In genomic region chr21:41663805-41664788, GRCh38 we compare ENCODE assay signal across 12 cellular contexts.
DNase-seq lines count a peak whose midpoint lies in the region; ATAC-seq, FAIRE-seq and TF ChIP-seq lines count a peak whose summit lies in the region.
"Had no signal": no experiment of that assay in that cellular context is flagged by ENCODE, and none has a peak within 500 bp of the region (broad histone marks: within the 10 kb centered on the region; RNA-seq: fewer than 3 reads in every experiment).

No MANE protein-coding gene starts in this region.

- no peaks in the 10 kb centered on the region for H3K9me3 ChIP-seq in T-helper 17 cell (ENCODE audit: control insufficient read depth, low read length, poor library complexity, severe bottlenecking)
- H3K9me3 ChIP-seq in keratinocyte (ENCODE audit: control insufficient read depth, low read depth, low read length), result no peaks in the 10 kb centered on the region
- H3K9me3 ChIP-seq in transverse colon, result no peaks in the 10 kb centered on the region

- peaks cover 37% of the 10 kb centered on the region for H3K4me1 ChIP-seq in keratinocyte (ENCODE audit: control insufficient read depth, extremely low read depth, insufficient read depth, low read length)
- H3K4me1 ChIP-seq in transverse colon, result peaks cover 6 to 18% (median 17%) of the 10 kb centered on the region in 4 donors

- dilution Hi-C loops in keratinocyte (cut with MboI; ENCODE audit: extremely low pct_ligation_motif_present, low sequenced_read_pairs), result no loop called here

- no peaks in the 10 kb centered on the region for H3K36me3 Mint-ChIP-seq in activated CD4-positive, alpha-beta T cell treated with anti-CD3 and anti-CD28 coated beads for 36 hours (ENCODE audit: low read depth)
- no peaks in the 10 kb centered on the region for H3K36me3 Mint-ChIP-seq in T-helper 17 cell (ENCODE audit: low read depth)
- no peaks in the 10 kb centered on the region for H3K36me3 Mint-ChIP-seq in activated naive CD8-positive, alpha-beta T cell treated with anti-CD3 and anti-CD28 coated beads, Interleukin-2, amount 50 U/mL, for 24 hours (ENCODE audit: low read depth)

- ATAC-seq in activated CD4-positive, alpha-beta T cell treated with anti-CD3 and anti-CD28 coated beads for 36 hours, result peak; percentile 60
- ATAC-seq in T-helper 17 cell, result no peak
- no peak for ATAC-seq in activated naive CD8-positive, alpha-beta T cell treated with anti-CD3 and anti-CD28 coated beads, Interleukin-2, amount 50 U/mL, for 24 hours

- no peak overlapping the region for H3K27ac Mint-ChIP-seq in activated CD4-positive, alpha-beta T cell treated with anti-CD3 and anti-CD28 coated beads for 36 hours
- peak overlapping the region; percentile 16 for H3K27ac Mint-ChIP-seq in T-helper 17 cell
- no peak overlapping the region for H3K27ac Mint-ChIP-seq in activated naive CD8-positive, alpha-beta T cell treated with anti-CD3 and anti-CD28 coated beads, Interleukin-2, amount 50 U/mL, for 24 hours

- no peaks in the 10 kb centered on the region for H3K9me3 Mint-ChIP-seq in activated CD4-positive, alpha-beta T cell treated with anti-CD3 and anti-CD28 coated beads for 36 hours (ENCODE audit: low read depth)
- H3K9me3 Mint-ChIP-seq in activated naive CD8-positive, alpha-beta T cell treated with anti-CD3 and anti-CD28 coated beads, Interleukin-2, amount 50 U/mL, for 24 hours, result no peaks in the 10 kb centered on the region

- H3K27me3 Mint-ChIP-seq in activated CD4-positive, alpha-beta T cell treated with anti-CD3 and anti-CD28 coated beads for 36 hours, result peaks cover 3% of the 10 kb centered on the region
- peaks cover 58% of the 10 kb centered on the region for H3K27me3 Mint-ChIP-seq in T-helper 17 cell
- H3K27me3 Mint-ChIP-seq in activated naive CD8-positive, alpha-beta T cell treated with anti-CD3 and anti-CD28 coated beads, Interleukin-2, amount 50 U/mL, for 24 hours, result peaks cover 8% of the 10 kb centered on the region

- no peak overlapping the region for H3K4me3 Mint-ChIP-seq in activated CD4-positive, alpha-beta T cell treated with anti-CD3 and anti-CD28 coated beads for 36 hours
- H3K4me3 Mint-ChIP-seq in T-helper 17 cell, result no peak overlapping the region
- no peak overlapping the region for H3K4me3 Mint-ChIP-seq in activated naive CD8-positive, alpha-beta T cell treated with anti-CD3 and anti-CD28 coated beads, Interleukin-2, amount 50 U/mL, for 24 hours

- no peaks in the 10 kb centered on the region for H3K27me3 ChIP-seq in keratinocyte (ENCODE audit: control insufficient read depth, extremely low read depth, insufficient read depth, low read length)
- H3K27me3 ChIP-seq in transverse colon, result peaks cover 6% of the 10 kb centered on the region

- H3K27ac ChIP-seq in keratinocyte (ENCODE audit: control insufficient read depth, insufficient read depth, low read length) (peak overlapping the region; percentile 42), transverse colon (no peak overlapping the region)
- H3K27ac ChIP-seq: dorsolateral prefrontal cortex had no signal

- TF ChIP-seq CTCF in keratinocyte (optimal IDR thresholded peaks at IDR 0.05 in 1 of 3, IDR thresholded peaks at IDR 0.05 in 1 of 3, conservative IDR thresholded peaks at IDR 0.05 in 1 of 3; ENCODE audit: extremely low read depth in 1 of 3, insufficient read depth in 2 of 3, low read length in 3 of 3) (no peak), transverse colon (IDR thresholded peaks at IDR 0.05) (peak in 1 of 5 experiments; percentile 28)

- CTCF ChIA-PET in activated CD4-positive, alpha-beta T cell treated with anti-CD3 and anti-CD28 coated beads for 36 hours (lab: Charles Lee), result no interaction called here

- peak overlapping the region; percentile 58 for H3K9ac ChIP-seq in keratinocyte (ENCODE audit: control insufficient read depth, extremely low read depth, insufficient read depth, low read length)

- in situ Hi-C loops in transverse colon (cut with MboI; ENCODE audit: low pct_ligation_motif_present in 1 of 4, low pct_unique_long_range_greater_than_20kb in 1 of 4, low sequenced_read_pairs in 3 of 4), result no loop called here

- no peaks in the 10 kb centered on the region for H4K20me1 ChIP-seq in keratinocyte (ENCODE audit: control insufficient read depth, extremely low read depth, insufficient read depth, low read length)

- no peaks in the 10 kb centered on the region for H3K4me1 Mint-ChIP-seq in activated CD4-positive, alpha-beta T cell treated with anti-CD3 and anti-CD28 coated beads for 36 hours
- H3K4me1 Mint-ChIP-seq in T-helper 17 cell, result no peaks in the 10 kb centered on the region
- H3K4me1 Mint-ChIP-seq in activated naive CD8-positive, alpha-beta T cell treated with anti-CD3 and anti-CD28 coated beads, Interleukin-2, amount 50 U/mL, for 24 hours, result no peaks in the 10 kb centered on the region

- H3K4me3 ChIP-seq in keratinocyte (ENCODE audit: control insufficient read depth in 2 of 3, extremely low read depth in 1 of 3, insufficient read depth in 2 of 3, low read depth in 1 of 3, low read length in 3 of 3) (no peak overlapping the region), transverse colon (peak overlapping the region in 1 of 4 donors; percentile 20)
- H3K4me3 ChIP-seq: dorsolateral prefrontal cortex, lung had no signal

- no peak for TF ChIP-seq EP300 in transverse colon (IDR thresholded peaks at IDR 0.05; ENCODE audit: low read depth)

- 52% methylated on average over 21 of the region's 21 CpGs; no CpG with 5 or more reads in 1 of the 2 donors for WGBS in transverse colon (ENCODE audit: low coverage in 1 of 2), 2 donors

- H3K79me2 ChIP-seq in keratinocyte (ENCODE audit: control insufficient read depth, insufficient read depth, low read length), result no peaks in the 10 kb centered on the region

- intact Hi-C loops in activated CD4-positive, alpha-beta T cell treated with anti-CD3 and anti-CD28 coated beads for 36 hours (cut with DNase I, micrococcal nuclease), result no loop called here
- intact Hi-C loops in transverse colon (cut with DNase I; ENCODE audit: low total_unique reads), result no loop called here

- H2AFZ ChIP-seq in keratinocyte (ENCODE audit: control insufficient read depth, low read length), result peak overlapping the region; percentile 59

- POLR2A ChIA-PET in activated CD4-positive, alpha-beta T cell treated with anti-CD3 and anti-CD28 coated beads for 36 hours (lab: Charles Lee), result no interaction called here

- TF ChIP-seq POLR2A in transverse colon (IDR thresholded peaks at IDR 0.05), result no peak

- FAIRE-seq in keratinocyte (lab: Jason Lieb, UNC), result peak; percentile 86

- H3K4me2 ChIP-seq in keratinocyte (ENCODE audit: control insufficient read depth, extremely low read depth, insufficient read depth, low read depth, low read length), result peak overlapping the region; percentile 67

- H3K9me1 ChIP-seq in keratinocyte (ENCODE audit: control insufficient read depth, extremely low read depth, insufficient read depth, low read length), result no peaks in the 10 kb centered on the region

- DNase-seq in activated CD4-positive, alpha-beta T cell treated with anti-CD3 and anti-CD28 coated beads for 36 hours, result no peak
- DNase-seq in activated CD4-positive, alpha-beta T cell treated with anti-CD3 and anti-CD28 coated beads for 4 hours, result no peak
- DNase-seq in T-helper 17 cell (no peak), keratinocyte (ENCODE audit: low read depth, low spot score) (no peak), transverse colon (peak; percentile 81), NCI-H187 (lab: John Stamatoyannopoulos, UW) (no peak), NCI-H526 treated with DMSO at 0.1 percent for 48 hours (lab: John Stamatoyannopoulos, UW) (no peak)
- DNase-seq in activated naive CD8-positive, alpha-beta T cell treated with anti-CD3 and anti-CD28 coated beads, Interleukin-2, amount 50 U/mL, for 24 hours, result no peak
- DNase-seq: activated T-cell treated with anti-CD3 and anti-CD28 coated beads, Interleukin-2, amount 50 U/mL, for 1 hour; dorsolateral prefrontal cortex; Kasumi-1 had no signal

- H3K36me3 ChIP-seq in keratinocyte (ENCODE audit: control insufficient read depth in 2 of 2, extremely low read depth in 1 of 2, insufficient read depth in 2 of 2, low read length in 2 of 2) (no peaks in the 10 kb centered on the region), transverse colon (no peaks in the 10 kb centered on the region)
